ENCODE assay signal across 26 cellular contexts in the genomic region with DNA sequence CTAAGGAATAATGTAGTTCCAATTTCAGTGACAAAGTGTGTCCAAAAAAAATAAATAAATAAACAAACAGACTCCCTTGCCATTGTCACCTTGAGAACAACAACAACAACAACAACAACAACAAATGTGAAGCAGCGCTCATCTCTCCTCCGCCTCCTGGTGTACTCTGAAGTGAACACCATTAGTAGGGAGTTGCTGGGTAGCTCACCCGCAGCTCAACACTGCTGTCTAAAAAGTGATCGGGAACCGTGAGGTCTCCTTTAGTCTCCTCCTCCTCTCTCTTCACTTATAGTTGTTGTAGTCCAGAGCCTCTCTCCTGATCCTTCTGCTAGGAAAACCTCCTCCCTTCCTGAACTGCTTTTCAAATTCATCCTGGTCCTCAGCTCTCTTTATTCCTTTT.
"Had no signal": no experiment of that assay in that cellular context is flagged by ENCODE, and none has a peak within 500 bp of the region (broad histone marks: within the 10 kb centered on the region; RNA-seq: fewer than 3 reads in every experiment).

No MANE protein-coding gene starts in this region.

- H3K9me3 Mint-ChIP-seq: nephron; stimulated activated naive B cell treated with anti-CD40 and anti-IgM and Interleukin-4, amounts not matched to agents 10 μg/mL and 1 μg/mL and 100 μg/mL, for 72 hours; stimulated activated naive CD8-positive, alpha-beta T cell treated with anti-CD3 and anti-CD28 coated beads, Interleukin-15, Interleukin-2, amounts not matched to agents 100 ng/mL and 50 ng/mL, for 24 hours had no signal

- H3K4me3 Mint-ChIP-seq: naive thymus-derived CD4-positive, alpha-beta T cell; nephron; stimulated activated naive B cell treated with anti-CD40 and anti-IgM and Interleukin-4, amounts not matched to agents 10 μg/mL and 1 μg/mL and 100 μg/mL, for 72 hours; stimulated activated naive CD8-positive, alpha-beta T cell treated with anti-CD3 and anti-CD28 coated beads, Interleukin-15, Interleukin-2, amounts not matched to agents 100 ng/mL and 50 ng/mL, for 24 hours had no signal

- DNase-seq: dermis blood vessel endothelial cell; effector memory CD4-positive, alpha-beta T cell; foreskin fibroblast; gastrocnemius medialis; heart left ventricle; left ventricle myocardium superior; lower lobe of right lung; mucosa of descending colon; naive thymus-derived CD4-positive, alpha-beta T cell; nucleus accumbens; ovary; posterior cingulate gyrus; psoas muscle; right lobe of liver; small intestine; stimulated activated CD4-positive, alpha-beta T cell treated with anti-CD3 and anti-CD28 coated beads, Interleukin-15, amount 100 ng/mL, for 24 hours; stimulated activated CD4-positive, alpha-beta T cell treated with anti-CD3 and anti-CD28 coated beads, Interleukin-2, amount 100 ng/mL, for 48 hours; stimulated activated naive B cell treated with anti-CD40 and anti-IgM and Interleukin-4, amounts not matched to agents 10 μg/mL and 1 μg/mL and 100 μg/mL, for 72 hours; transverse colon; upper lobe of right lung; uterus had no signal

- H3K27ac Mint-ChIP-seq: naive thymus-derived CD4-positive, alpha-beta T cell; nephron; stimulated activated naive B cell treated with anti-CD40 and anti-IgM and Interleukin-4, amounts not matched to agents 10 μg/mL and 1 μg/mL and 100 μg/mL, for 72 hours; stimulated activated naive CD8-positive, alpha-beta T cell treated with anti-CD3 and anti-CD28 coated beads, Interleukin-15, Interleukin-2, amounts not matched to agents 100 ng/mL and 50 ng/mL, for 24 hours had no signal

- H3K27ac ChIP-seq: coronary artery, gastrocnemius medialis, heart left ventricle, hepatocyte, lower lobe of right lung, ovary, psoas muscle, right lobe of liver, suprapubic skin, transverse colon, upper lobe of right lung, uterus had no signal

- ATAC-seq: gastrocnemius medialis; heart left ventricle; left ventricle myocardium superior; lower lobe of right lung; mucosa of descending colon; naive thymus-derived CD4-positive, alpha-beta T cell; psoas muscle; right lobe of liver; stimulated activated naive B cell treated with anti-CD40 and anti-IgM and Interleukin-4, amounts not matched to agents 10 μg/mL and 1 μg/mL and 100 μg/mL, for 72 hours; upper lobe of right lung had no signal

- H3K27me3 ChIP-seq: gastrocnemius medialis, heart left ventricle, hepatocyte, ovary, right lobe of liver, suprapubic skin, transverse colon, upper lobe of right lung, uterus had no signal

- H3K36me3 ChIP-seq: gastrocnemius medialis, lower lobe of right lung, ovary, right lobe of liver, suprapubic skin, transverse colon, upper lobe of right lung, uterus had no signal

- H3K4me1 ChIP-seq: lower lobe of right lung, psoas muscle, right lobe of liver, upper lobe of right lung, uterus had no signal

- H3K4me1 Mint-ChIP-seq: naive thymus-derived CD4-positive, alpha-beta T cell had no signal

- H3K9me3 ChIP-seq: gastrocnemius medialis, heart left ventricle, lower lobe of right lung, mucosa of descending colon, ovary, psoas muscle, right lobe of liver, suprapubic skin, transverse colon, upper lobe of right lung, uterus had no signal

- H3K4me3 ChIP-seq: coronary artery, gastrocnemius medialis, heart left ventricle, hepatocyte, lower lobe of right lung, mucosa of descending colon, ovary, psoas muscle, right lobe of liver, suprapubic skin, transverse colon, upper lobe of right lung, uterus had no signal

- H3K36me3 Mint-ChIP-seq: naive thymus-derived CD4-positive, alpha-beta T cell had no signal

- H3K27me3 Mint-ChIP-seq: naive thymus-derived CD4-positive, alpha-beta T cell; stimulated activated naive B cell treated with anti-CD40 and anti-IgM and Interleukin-4, amounts not matched to agents 10 μg/mL and 1 μg/mL and 100 μg/mL, for 72 hours; stimulated activated naive CD8-positive, alpha-beta T cell treated with anti-CD3 and anti-CD28 coated beads, Interleukin-15, Interleukin-2, amounts not matched to agents 100 ng/mL and 50 ng/mL, for 24 hours had no signal
